In the genomic region with DNA sequence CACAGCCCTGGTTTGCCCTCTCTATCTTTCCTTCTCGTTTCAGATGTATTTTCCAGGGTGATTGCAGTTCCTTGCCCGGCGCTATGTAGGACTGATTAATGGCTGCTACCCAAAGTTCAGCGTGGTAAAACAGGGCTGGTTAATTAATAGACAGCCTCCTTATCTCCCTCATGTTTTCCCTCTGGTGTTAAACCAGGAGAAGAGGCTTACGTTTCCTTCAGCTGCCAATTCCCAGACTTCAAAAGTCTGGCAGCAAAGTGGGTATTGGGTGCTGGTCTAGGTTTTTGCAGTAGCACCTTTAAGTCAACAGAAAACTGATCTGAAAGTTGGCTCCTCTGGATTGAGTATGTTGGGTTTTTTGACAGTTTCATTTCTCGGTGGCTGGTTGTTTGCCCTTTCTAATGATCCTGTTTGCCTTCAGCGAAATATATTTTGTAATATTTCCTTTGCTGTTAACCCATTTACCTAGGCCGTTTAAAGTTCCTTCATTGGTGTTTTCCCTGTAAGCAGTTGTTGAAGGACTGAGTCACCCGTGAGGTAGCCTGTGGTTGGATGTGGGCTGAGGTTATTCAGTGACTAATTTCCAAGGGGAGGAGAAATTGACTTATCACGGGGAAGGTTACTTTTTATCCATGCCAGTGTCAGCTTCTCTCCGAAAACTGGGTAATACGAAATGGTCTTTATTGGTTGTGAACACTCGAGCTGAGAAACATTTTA, we compare ENCODE assay signal across 8 cellular contexts.
DNase-seq lines count a peak whose midpoint lies in the region; ATAC-seq lines count a peak whose summit lies in the region.

No MANE protein-coding gene starts in this region.

- no peaks in the 10 kb centered on the region for H4K20me1 ChIP-seq in Karpas-422 (ENCODE audit: insufficient read depth, low read depth, low read length)

- peak overlapping the region in 5 of 7 donors; percentile 2 to 69 (median 38) for H3K4me3 Mint-ChIP-seq in CD8-positive, alpha-beta memory T cell
- peak overlapping the region; percentile 33 for H3K4me3 Mint-ChIP-seq in activated T-cell treated with anti-CD3 and anti-CD28 coated beads, Interleukin-2, amount 50 U/mL, for 24 hours
- H3K4me3 Mint-ChIP-seq in stimulated activated memory B cell treated with anti-CD40 and anti-IgM and Interleukin-4, amounts not matched to agents 10 μg/mL and 1 μg/mL and 100 μg/mL, for 72 hours: no peak overlapping the region

- no peak overlapping the region for H3K4me3 ChIP-seq in CD8-positive, alpha-beta memory T cell (ENCODE audit: low read length)
- H3K4me3 ChIP-seq in HUES48 (ENCODE audit: low read depth, low read length) (no peak overlapping the region), Karpas-422 (ENCODE audit: low read length) (no peak overlapping the region)

- DNase-seq in CD8-positive, alpha-beta memory T cell: no peak
- peak; percentile 51 for DNase-seq in activated T-cell treated with anti-CD3 and anti-CD28 coated beads, Interleukin-2, amount 50 U/mL, for 24 hours
- DNase-seq in iris pigment epithelial cell (ENCODE audit: low read depth): peak; percentile 98
- DNase-seq in Karpas-422: no peak
- no peak for DNase-seq in NCI-H82 treated with DMSO at 0.1 percent for 48 hours (lab: John Stamatoyannopoulos, UW; ENCODE audit: unreplicated experiment)

- H3K27ac ChIP-seq in CD8-positive, alpha-beta memory T cell (ENCODE audit: low read depth, low read length): no peak overlapping the region
- H3K27ac ChIP-seq in HUES48 (ENCODE audit: low read depth, low read length): peak overlapping the region; percentile 78
- no peak overlapping the region for H3K27ac ChIP-seq in Karpas-422 (ENCODE audit: low read length)

- H3K36me3 Mint-ChIP-seq in CD8-positive, alpha-beta memory T cell: no peaks in the 10 kb centered on the region
- no peaks in the 10 kb centered on the region for H3K36me3 Mint-ChIP-seq in activated T-cell treated with anti-CD3 and anti-CD28 coated beads, Interleukin-2, amount 50 U/mL, for 24 hours (ENCODE audit: low read depth)
- H3K36me3 Mint-ChIP-seq in stimulated activated memory B cell treated with anti-CD40 and anti-IgM and Interleukin-4, amounts not matched to agents 10 μg/mL and 1 μg/mL and 100 μg/mL, for 72 hours: no peaks in the 10 kb centered on the region

- no peak overlapping the region for H3K4me2 ChIP-seq in Karpas-422 (ENCODE audit: low read depth, low read length, poor library complexity, severe bottlenecking)

- no peaks in the 10 kb centered on the region for H3K27me3 ChIP-seq in CD8-positive, alpha-beta memory T cell (ENCODE audit: insufficient read depth, low read length, poor library complexity, severe bottlenecking)
- H3K27me3 ChIP-seq in HUES48 (ENCODE audit: control insufficient read depth, insufficient read depth, low read length) (no peaks in the 10 kb centered on the region), Karpas-422 (ENCODE audit: low read length) (no peaks in the 10 kb centered on the region)

- peaks cover 12 to 24% (median 23%) of the 10 kb centered on the region in 3 donors for H3K4me1 Mint-ChIP-seq in CD8-positive, alpha-beta memory T cell
- H3K4me1 Mint-ChIP-seq in activated T-cell treated with anti-CD3 and anti-CD28 coated beads, Interleukin-2, amount 50 U/mL, for 24 hours (ENCODE audit: low read depth): peaks cover 47% of the 10 kb centered on the region
- peaks cover 22% of the 10 kb centered on the region for H3K4me1 Mint-ChIP-seq in stimulated activated memory B cell treated with anti-CD40 and anti-IgM and Interleukin-4, amounts not matched to agents 10 μg/mL and 1 μg/mL and 100 μg/mL, for 72 hours

- CTCF ChIA-PET in CD8-positive, alpha-beta memory T cell (lab: Charles Lee): no interaction called here

- peak overlapping the region in 6 of 8 donors; percentile 6 to 73 (median 43) for H3K27ac Mint-ChIP-seq in CD8-positive, alpha-beta memory T cell
- H3K27ac Mint-ChIP-seq in activated T-cell treated with anti-CD3 and anti-CD28 coated beads, Interleukin-2, amount 50 U/mL, for 24 hours: peak overlapping the region; percentile 65
- H3K27ac Mint-ChIP-seq in stimulated activated memory B cell treated with anti-CD40 and anti-IgM and Interleukin-4, amounts not matched to agents 10 μg/mL and 1 μg/mL and 100 μg/mL, for 72 hours: no peak overlapping the region

- H3K79me2 ChIP-seq in Karpas-422 (ENCODE audit: low read length): no peaks in the 10 kb centered on the region

- H3K9me2 ChIP-seq in Karpas-422 (replicated peaks; ENCODE audit: insufficient read depth, low read length): no peaks in the 10 kb centered on the region

- H3K9ac ChIP-seq in HUES48 (ENCODE audit: low read depth, low read length): no peak overlapping the region
- no peak overlapping the region for H3K9ac ChIP-seq in Karpas-422 (ENCODE audit: low read length)

- POLR2A ChIA-PET in CD8-positive, alpha-beta memory T cell (lab: Charles Lee): no interaction called here

- peak; percentile 44 for ATAC-seq in GM19372 (IDR thresholded peaks at IDR 0.05; ENCODE audit: low read depth, unreplicated experiment)
- ATAC-seq in stimulated activated memory B cell treated with anti-CD40 and anti-IgM and Interleukin-4, amounts not matched to agents 10 μg/mL and 1 μg/mL and 100 μg/mL, for 72 hours: peak; percentile 61

- H3K9me3 Mint-ChIP-seq in CD8-positive, alpha-beta memory T cell: no peaks in the 10 kb centered on the region
- H3K9me3 Mint-ChIP-seq in activated T-cell treated with anti-CD3 and anti-CD28 coated beads, Interleukin-2, amount 50 U/mL, for 24 hours: no peaks in the 10 kb centered on the region
- peaks cover 4% of the 10 kb centered on the region for H3K9me3 Mint-ChIP-seq in stimulated activated memory B cell treated with anti-CD40 and anti-IgM and Interleukin-4, amounts not matched to agents 10 μg/mL and 1 μg/mL and 100 μg/mL, for 72 hours

- H3K4me1 ChIP-seq in CD8-positive, alpha-beta memory T cell (ENCODE audit: insufficient read depth, low read length): no peaks in the 10 kb centered on the region
- H3K4me1 ChIP-seq in HUES48 (ENCODE audit: control insufficient read depth, insufficient read depth, low read length): peaks cover 7% of the 10 kb centered on the region; the same call in 1 of the 2 replicates
- no peaks in the 10 kb centered on the region for H3K4me1 ChIP-seq in Karpas-422 (ENCODE audit: low read length)

- peaks cover 1 to 9% of the 10 kb centered on the region in 2 donors for H3K27me3 Mint-ChIP-seq in CD8-positive, alpha-beta memory T cell
- peaks cover 21% of the 10 kb centered on the region for H3K27me3 Mint-ChIP-seq in activated T-cell treated with anti-CD3 and anti-CD28 coated beads, Interleukin-2, amount 50 U/mL, for 24 hours
- H3K27me3 Mint-ChIP-seq in stimulated activated memory B cell treated with anti-CD40 and anti-IgM and Interleukin-4, amounts not matched to agents 10 μg/mL and 1 μg/mL and 100 μg/mL, for 72 hours: peaks cover 7% of the 10 kb centered on the region

- H3K36me3 ChIP-seq in CD8-positive, alpha-beta memory T cell (ENCODE audit: insufficient read depth, low read length): no peaks in the 10 kb centered on the region
- H3K36me3 ChIP-seq in HUES48 (ENCODE audit: control insufficient read depth, insufficient read depth, low read length) (no peaks in the 10 kb centered on the region), Karpas-422 (ENCODE audit: insufficient read depth, low read length) (no peaks in the 10 kb centered on the region)

- H3K9me3 ChIP-seq in CD8-positive, alpha-beta memory T cell (ENCODE audit: low read length): no peaks in the 10 kb centered on the region
- no peaks in the 10 kb centered on the region for H3K9me3 ChIP-seq in HUES48 (ENCODE audit: control insufficient read depth, insufficient read depth, low read length)
- H3K9me3 ChIP-seq in Karpas-422 (ENCODE audit: low read length): peaks cover 4% of the 10 kb centered on the region; the same call in 1 of the 2 replicates

- H2AFZ ChIP-seq in Karpas-422 (ENCODE audit: low read length): no peak overlapping the region

Comparison
In these comparisons a context has a peak if more than half of its experiments do, and no peak if none do; other contexts are left out.
1. DNase-seq: peak in activated T-cell treated with anti-CD3 and anti-CD28 coated beads, Interleukin-2, amount 50 U/mL, for 24 hours (single experiment) and iris pigment epithelial cell (single experiment); none in CD8-positive, alpha-beta memory T cell (0 of 5), Karpas-422 (single experiment) and NCI-H82 treated with DMSO at 0.1 percent for 48 hours (single experiment).